ENCODE assay signal across 15 cellular contexts in the genomic region with DNA sequence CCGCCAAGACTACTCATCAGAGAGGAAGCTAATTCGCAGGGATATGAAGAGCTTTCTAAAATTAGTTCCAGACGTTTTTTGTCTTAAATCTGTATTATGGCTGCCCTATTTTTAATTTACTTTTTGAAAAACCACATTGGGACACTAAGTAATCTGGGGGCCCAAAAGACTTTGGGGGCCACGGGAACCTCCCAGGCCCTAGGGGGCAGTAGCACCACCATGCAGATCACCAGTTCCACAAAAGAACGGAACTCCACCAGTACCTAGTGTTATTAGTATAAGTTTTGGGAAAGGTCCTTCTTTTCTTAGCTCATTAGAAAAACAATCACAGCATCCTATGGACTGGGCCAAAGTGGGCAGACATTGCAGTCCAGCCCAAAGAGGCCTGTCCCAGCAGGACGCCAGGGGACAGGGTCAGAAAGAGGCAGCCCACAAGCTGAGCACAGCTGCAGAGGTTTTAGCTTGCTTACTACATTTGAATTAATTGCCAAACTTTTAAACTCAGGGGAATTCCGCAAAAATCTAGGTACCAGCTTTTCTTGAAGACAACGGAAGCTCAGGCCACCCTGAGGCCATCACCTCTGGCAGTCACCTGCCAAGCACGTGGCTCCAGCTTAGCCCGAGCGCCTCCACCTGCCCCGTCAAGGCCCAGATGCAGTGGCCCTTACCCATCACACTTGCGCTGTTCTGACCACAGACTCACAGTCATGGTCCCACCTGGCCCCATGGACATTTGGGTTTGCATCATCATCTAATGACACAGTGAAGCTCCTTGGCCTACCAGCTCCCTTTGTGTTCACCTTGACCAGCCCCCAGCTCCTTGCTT.
DNase-seq lines count a peak whose midpoint lies in the region; FAIRE-seq and TF ChIP-seq lines count a peak whose summit lies in the region.
"Had no signal": no experiment of that assay in that cellular context is flagged by ENCODE, and none has a peak within 500 bp of the region (broad histone marks: within the 10 kb centered on the region; RNA-seq: fewer than 3 reads in every experiment).

No MANE protein-coding gene starts in this region.

- no peak overlapping the region for H2AFZ ChIP-seq in OCI-LY1 (ENCODE audit: low read length)
- H2AFZ ChIP-seq in H1 (ENCODE audit: low read length), result no peak overlapping the region
- H2AFZ ChIP-seq: GM23248 had no signal

- H3K4ac ChIP-seq in H1 (replicated peaks; ENCODE audit: insufficient read length, low read depth, low read length), result no peak overlapping the region

- no peak overlapping the region for H2BK20ac ChIP-seq in H1 (ENCODE audit: low read length)

- CTCF ChIA-PET in H1 (lab: Charles Lee; ENCODE audit: partially characterized antibody), result interaction anchor here (0.6 to 2.9 kb wide), 29 partner anchors 11 to 555 kb away, joined by 3 to 16 read pairs (median 4); no protein-coding TSS in a partner anchor

- no peak overlapping the region for H2AK5ac ChIP-seq in H1 (ENCODE audit: low read depth, low read length)

- no peak overlapping the region for H3K4me3 ChIP-seq in DOHH2 (ENCODE audit: low read length)
- no peak overlapping the region for H3K4me3 ChIP-seq in OCI-LY1 (ENCODE audit: low read depth, low read length, poor library complexity, severe bottlenecking)
- no peak overlapping the region for H3K4me3 ChIP-seq in H1 (ENCODE audit: extremely low read depth in 1 of 4, insufficient read depth in 2 of 4, low read depth in 3 of 4, low read length in 4 of 4)
- no peak overlapping the region for H3K4me3 ChIP-seq in tibial nerve
- H3K4me3 ChIP-seq: GM23248 had no signal

- H4K91ac ChIP-seq in H1 (replicated peaks; ENCODE audit: insufficient read length, low read length), result no peak overlapping the region

- H3K4me2 ChIP-seq in DOHH2 (ENCODE audit: low read length) (no peak overlapping the region), OCI-LY1 (ENCODE audit: low read length) (no peak overlapping the region), H1 (ENCODE audit: insufficient read depth in 1 of 2, low read depth in 2 of 2, low read length in 2 of 2) (no peak overlapping the region)

- no peak overlapping the region for H2BK15ac ChIP-seq in H1 (ENCODE audit: low read length)

- no peaks in the 10 kb centered on the region for H3K79me1 ChIP-seq in H1 (ENCODE audit: low read depth, low read length)

- no peak for TF ChIP-seq POLR2A in H1 (IDR thresholded peaks at IDR 0.05; ENCODE audit: control extremely low read depth in 1 of 2, low read depth in 2 of 2, low read length in 2 of 2)
- no peak for TF ChIP-seq POLR2A in tibial nerve (IDR thresholded peaks at IDR 0.05)

- no peaks in the 10 kb centered on the region for H3K23me2 ChIP-seq in H1 (ENCODE audit: low read depth, low read length)

- H2BK120ac ChIP-seq in H1 (replicated peaks; ENCODE audit: low read depth, low read length), result no peak overlapping the region

- no peaks in the 10 kb centered on the region for H4K20me1 ChIP-seq in DOHH2 (ENCODE audit: control insufficient read depth, insufficient read depth, low read depth, low read length)
- no peaks in the 10 kb centered on the region for H4K20me1 ChIP-seq in OCI-LY1 (ENCODE audit: insufficient read depth, low read length)
- H4K20me1 ChIP-seq in H1 (replicated peaks in 1 of 2; ENCODE audit: control insufficient read depth in 1 of 2, insufficient read depth in 2 of 2, low read length in 2 of 2), result no peaks in the 10 kb centered on the region

- DNase-seq in H1 (ENCODE audit: low read depth in 1 of 2, low spot score in 2 of 2), result no peak
- DNase-seq in smooth muscle cell of the brain vasculature (ENCODE audit: low read depth, low spot score), result peak; percentile 55
- DNase-seq in midbrain (lab: John Stamatoyannopoulos, UW), result no peak
- DNase-seq in DMS114 treated with DMSO at 0.1 percent for 48 hours (lab: John Stamatoyannopoulos, UW; ENCODE audit: unreplicated experiment), result no peak
- no peak for DNase-seq in tibial nerve (ENCODE audit: low spot score in 2 of 2)
- DNase-seq: COR-L47, GM23248, HFFc6, NCI-H187 treated with DMSO at 0.1 percent for 48 hours, NCI-H2171 treated with DMSO at 0.1 percent for 48 hours, RPMI8226 had no signal

- H3K27me3 ChIP-seq in DOHH2 (ENCODE audit: control insufficient read depth, low read length), result peaks cover 3% of the 10 kb centered on the region; the same call in 1 of the 2 replicates
- H3K27me3 ChIP-seq in OCI-LY1 (ENCODE audit: insufficient read depth, low read length), result peaks cover 14% of the 10 kb centered on the region; the same call in 1 of the 2 replicates
- H3K27me3 ChIP-seq in H1 (replicated peaks in 1 of 4; ENCODE audit: control insufficient read depth in 3 of 4, extremely low read depth in 1 of 4, insufficient read depth in 3 of 4, low read length in 3 of 4), result peaks cover 0 to 5% (median 0%) of the 10 kb centered on the region in 4 experiments; a peak in 1 of 7 replicates
- H3K27me3 ChIP-seq in tibial nerve, result no peaks in the 10 kb centered on the region

- TF ChIP-seq CTCF in DOHH2 (IDR thresholded peaks at IDR 0.05; ENCODE audit: low read depth, low read length, poor library complexity, severe bottlenecking), result peak; percentile 50
- TF ChIP-seq CTCF in OCI-LY1 (IDR thresholded peaks at IDR 0.05; ENCODE audit: low read length), result peak; percentile 42; the same call in 1 of the 2 replicates
- TF ChIP-seq CTCF in H1 (IDR thresholded peaks at IDR 0.05; ENCODE audit: control extremely low read depth in 1 of 3, insufficient read depth in 1 of 3, low read depth in 1 of 3, low read length in 3 of 3), result peak in 2 of 3 experiments; percentile 17 to 22; a peak in 3 of 4 replicates
- TF ChIP-seq CTCF in tibial nerve (IDR thresholded peaks at IDR 0.05), result no peak

- no peak overlapping the region for H3K56ac ChIP-seq in H1 (replicated peaks; ENCODE audit: insufficient read length, low read depth, low read length)

- FAIRE-seq in H1 (lab: Jason Lieb, UNC), result no peak
- FAIRE-seq: G401.6, GM12892 had no signal

- POLR2A ChIA-PET in H1 (lab: Charles Lee; ENCODE audit: partially characterized antibody), result interaction anchor here (1.1 to 2.4 kb wide), 2 partner anchors 11 to 269 kb away, joined by 3 to 6 read pairs; no protein-coding TSS in a partner anchor

- H3K9me3 ChIP-seq in DOHH2 (ENCODE audit: control insufficient read depth, insufficient read depth, low read length) (no peaks in the 10 kb centered on the region), OCI-LY1 (ENCODE audit: low read length) (no peaks in the 10 kb centered on the region), H1 (ENCODE audit: insufficient read depth in 2 of 2, low read depth in 1 of 2, low read length in 1 of 2) (no peaks in the 10 kb centered on the region), tibial nerve (no peaks in the 10 kb centered on the region)

- H2BK12ac ChIP-seq in H1 (ENCODE audit: low read depth, low read length), result no peak overlapping the region

- TF ChIP-seq EP300 in H1 (IDR thresholded peaks at IDR 0.05; ENCODE audit: borderline replicate concordance in 1 of 2, low read depth in 2 of 2, low read length in 2 of 2) (no peak), tibial nerve (IDR thresholded peaks at IDR 0.05) (no peak)

- 83% methylated on average over 13 of the region's 13 CpGs; no CpG with 5 or more reads in 1 of the 2 experiments for WGBS in H1 (ENCODE audit: extremely low coverage in 1 of 2, insufficient coverage in 1 of 2, insufficient read length in 1 of 2, insufficient replicate concordance in 2 of 2, low coverage in 1 of 2, low lambda C conversion rate in 2 of 2, missing lambda C conversion rate in 1 of 2), 2 experiments
- 75 to 82% methylated on average over 13 of the region's 13 CpGs for WGBS in tibial nerve, 2 donors

- no peak overlapping the region for H4K8ac ChIP-seq in H1 (ENCODE audit: extremely low read depth, insufficient read depth, low read length)

- H4K5ac ChIP-seq in H1 (ENCODE audit: insufficient read length, low read depth, low read length), result no peak overlapping the region

- H3K14ac ChIP-seq in H1 (ENCODE audit: insufficient read length), result no peak overlapping the region

- no peaks in the 10 kb centered on the region for H3F3A ChIP-seq in DOHH2 (ENCODE audit: control insufficient read depth, insufficient read depth)
- no peaks in the 10 kb centered on the region for H3F3A ChIP-seq in OCI-LY1 (ENCODE audit: insufficient read depth, low read length)

- H3K9ac ChIP-seq in OCI-LY1 (ENCODE audit: low read length), result no peak overlapping the region
- no peak overlapping the region for H3K9ac ChIP-seq in H1 (replicated peaks in 1 of 4; ENCODE audit: extremely low read depth in 1 of 4, low read depth in 3 of 4, low read length in 3 of 4)
- H3K9ac ChIP-seq: GM23248 had no signal

- H3K23ac ChIP-seq in H1 (ENCODE audit: insufficient read length), result no peak overlapping the region

- H3K18ac ChIP-seq in H1 (ENCODE audit: extremely low read depth, low read length), result no peak overlapping the region

- H3K9me2 ChIP-seq in DOHH2 (replicated peaks; ENCODE audit: control insufficient read depth, low read length) (no peaks in the 10 kb centered on the region), OCI-LY1 (ENCODE audit: low read depth, low read length) (no peaks in the 10 kb centered on the region)

- H3K36me3 ChIP-seq in DOHH2 (ENCODE audit: control insufficient read depth, low read length) (no peaks in the 10 kb centered on the region), OCI-LY1 (ENCODE audit: insufficient read depth, low read length) (no peaks in the 10 kb centered on the region), H1 (ENCODE audit: control insufficient read depth in 2 of 4, insufficient read depth in 4 of 4, low read length in 3 of 4) (no peaks in the 10 kb centered on the region), tibial nerve (no peaks in the 10 kb centered on the region)

- H3K27ac ChIP-seq in DOHH2 (ENCODE audit: low read depth, low read length), result no peak overlapping the region
- H3K27ac ChIP-seq in OCI-LY1 (ENCODE audit: low read depth, low read length, poor library complexity, severe bottlenecking), result no peak overlapping the region
- no peak overlapping the region for H3K27ac ChIP-seq in H1 (ENCODE audit: low read depth, low read length)
- H3K27ac ChIP-seq in tibial nerve, result no peak overlapping the region
- H3K27ac ChIP-seq: GM23248 had no signal

- H3K79me2 ChIP-seq in DOHH2 (ENCODE audit: control insufficient read depth, low read length), result no peaks in the 10 kb centered on the region
- H3K79me2 ChIP-seq in OCI-LY1 (ENCODE audit: insufficient read depth, low read length), result no peaks in the 10 kb centered on the region
- no peaks in the 10 kb centered on the region for H3K79me2 ChIP-seq in H1 (ENCODE audit: control insufficient read depth in 1 of 2, insufficient read depth in 2 of 2, low read length in 2 of 2)

- no peak overlapping the region for H2BK5ac ChIP-seq in H1 (ENCODE audit: low read depth, low read length)

- H3K4me1 ChIP-seq in DOHH2 (ENCODE audit: control insufficient read depth, low read length) (peaks cover 8% of the 10 kb centered on the region), OCI-LY1 (ENCODE audit: insufficient read depth, low read length, severe bottlenecking) (no peaks in the 10 kb centered on the region), H1 (replicated peaks in 1 of 4; ENCODE audit: control insufficient read depth in 3 of 4, insufficient read depth in 4 of 4, low read length in 3 of 4) (peaks cover 0 to 9% (median 0%) of the 10 kb centered on the region in 4 experiments; a peak in 3 of 7 replicates), tibial nerve (no peaks in the 10 kb centered on the region)

- no peak for TF ChIP-seq RAD21 in H1 (IDR thresholded peaks at IDR 0.05 in 1 of 2, conservative IDR thresholded peaks at IDR 0.05 in 1 of 2; ENCODE audit: low read depth in 2 of 2, low read length in 2 of 2)

Comparison
In these comparisons a context has a peak if more than half of its experiments do, and no peak if none do; other contexts are left out.
1. CTCF ChIP-seq: peak in DOHH2 (single experiment), OCI-LY1 (single experiment) and H1 (2 of 3); none in tibial nerve (0 of 5).